ENCODE assay signal across 18 cellular contexts in the genomic region with DNA sequence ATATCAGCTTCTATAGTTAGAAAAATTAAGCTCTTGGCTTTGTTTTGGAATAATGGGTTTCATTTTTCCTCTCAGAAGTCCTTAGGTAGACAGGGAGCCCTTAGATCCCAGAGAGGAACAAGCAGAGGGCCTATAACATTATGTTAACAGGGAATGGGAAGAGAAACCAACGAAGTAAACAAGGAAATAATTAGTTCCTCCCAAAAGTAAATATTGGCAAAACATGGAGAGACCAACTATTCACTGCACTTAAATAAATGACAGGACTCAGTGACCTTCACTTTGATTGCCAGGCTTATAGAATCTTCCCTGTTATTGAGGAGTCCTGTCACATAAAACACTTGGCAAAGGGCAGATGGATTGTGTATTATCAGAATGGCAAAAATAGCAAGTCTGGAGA. TPM values are rescaled to one million over a fixed set of nuclear protein-coding genes. Genes with fewer than 3 reads are reported as not detected.
DNase-seq lines count a peak whose midpoint lies in the region; FAIRE-seq and TF ChIP-seq lines count a peak whose summit lies in the region.
"Had no signal": no experiment of that assay in that cellular context is flagged by ENCODE, and none has a peak within 500 bp of the region (broad histone marks: within the 10 kb centered on the region; RNA-seq: fewer than 3 reads in every experiment).

No MANE protein-coding gene starts in this region.

- CTCF ChIA-PET in Caco-2 (lab: Charles Lee) = no interaction called here

- TF ChIP-seq CTCF in Caco-2 (IDR thresholded peaks at IDR 0.05; ENCODE audit: insufficient read depth in 1 of 2, low read depth in 1 of 2, low read length in 1 of 2, severe bottlenecking in 1 of 2, unreplicated experiment in 1 of 2) = no peak
- no peak for TF ChIP-seq CTCF in esophagus squamous epithelium (IDR thresholded peaks at IDR 0.05)

- H3K9me3 Mint-ChIP-seq in Caco-2 (ENCODE audit: unreplicated experiment) = no peaks in the 10 kb centered on the region
- H3K9me3 Mint-ChIP-seq: neural crest cell; stimulated activated memory B cell treated with anti-CD40 and anti-IgM and Interleukin-4, amounts not matched to agents 10 μg/mL and 1 μg/mL and 100 μg/mL, for 72 hours had no signal

- no peak for DNase-seq in Caco-2
- no peak for DNase-seq in SJSA1 (ENCODE audit: low read depth in 1 of 2, low spot score in 2 of 2)
- DNase-seq in esophagus squamous epithelium (lab: John Stamatoyannopoulos, UW) = no peak
- DNase-seq in small intestine = peak; percentile 25
- no peak for DNase-seq in stimulated activated CD4-positive, alpha-beta T cell treated with anti-CD3 and anti-CD28 coated beads, Interleukin-15, amount 100 ng/mL, for 24 hours
- DNase-seq in GM19239 (ENCODE audit: insufficient read length, low spot score) = no peak
- DNase-seq in NCI-H1048 (lab: John Stamatoyannopoulos, UW) = no peak
- DNase-seq: activated CD8-positive, alpha-beta memory T cell treated with anti-CD3 and anti-CD28 coated beads, Interleukin-2, amount 50 U/mL, for 4 hours; activated gamma-delta T cell; amniotic stem cell; cerebellar nuclear complex; NCI-H1417 treated with DMSO at 0.1 percent for 48 hours; NCI-H2171 treated with DMSO at 0.1 percent for 48 hours; NCI-H774; T1000 had no signal

- H3K27me3 Mint-ChIP-seq in Caco-2 (ENCODE audit: insufficient read depth, unreplicated experiment) = no peaks in the 10 kb centered on the region

- peaks cover 1% of the 10 kb centered on the region; the same call in 1 of the 2 replicates for H3K36me3 ChIP-seq in Caco-2 (ENCODE audit: control insufficient read depth, insufficient read depth, low read length)
- peaks cover 79% of the 10 kb centered on the region for H3K36me3 ChIP-seq in SJSA1
- no peaks in the 10 kb centered on the region for H3K36me3 ChIP-seq in esophagus squamous epithelium
- no peaks in the 10 kb centered on the region for H3K36me3 ChIP-seq in small intestine (ENCODE audit: control insufficient read depth in 2 of 2, insufficient read depth in 2 of 2, low read length in 2 of 2)

- no peak for TF ChIP-seq POLR2A in esophagus squamous epithelium (IDR thresholded peaks at IDR 0.05)

- intact Hi-C loops in Caco-2 (cut with micrococcal nuclease; ENCODE audit: unreplicated experiment) (no loop called here), esophagus squamous epithelium (cut with DNase I) (loop anchor here (10.0 kb wide), 1 partner anchor 94 kb away; no protein-coding TSS in a partner anchor)

- H3K4me1 ChIP-seq in Caco-2 (peaks cover 68% of the 10 kb centered on the region), SJSA1 (replicated peaks) (peaks cover 59% of the 10 kb centered on the region), esophagus squamous epithelium (peaks cover 5 to 93% (median 28%) of the 10 kb centered on the region in 3 donors), small intestine (ENCODE audit: control insufficient read depth in 2 of 2, insufficient read depth in 1 of 2, low read depth in 1 of 2, low read length in 1 of 2) (peaks cover 0 to 14% of the 10 kb centered on the region in 2 donors)

- no TSS peak for BruUV-seq in Caco-2 (replicated peaks; lab: Mats Ljungman, UMichigan)

- peak overlapping the region; percentile 97 for H3K4me3 Mint-ChIP-seq in Caco-2 (ENCODE audit: unreplicated experiment)
- H3K4me3 Mint-ChIP-seq: stimulated activated memory B cell treated with anti-CD40 and anti-IgM and Interleukin-4, amounts not matched to agents 10 μg/mL and 1 μg/mL and 100 μg/mL, for 72 hours had no signal

- no peak for FAIRE-seq in small intestine (lab: Jason Lieb, UNC)
- FAIRE-seq in GM19239 (lab: Jason Lieb, UNC) = no peak

- H3K4me3 ChIP-seq in Caco-2 (ENCODE audit: low read depth, low read length) (no peak overlapping the region), SJSA1 (no peak overlapping the region), esophagus squamous epithelium (peak overlapping the region in 1 of 4 donors; percentile 14), small intestine (ENCODE audit: low read depth in 1 of 2, low read length in 2 of 2) (no peak overlapping the region)
- H3K4me3 ChIP-seq: SK-N-MC had no signal

- peaks cover 86% of the 10 kb centered on the region for H3K36me3 Mint-ChIP-seq in Caco-2 (ENCODE audit: insufficient read depth, unreplicated experiment)
- H3K36me3 Mint-ChIP-seq: stimulated activated memory B cell treated with anti-CD40 and anti-IgM and Interleukin-4, amounts not matched to agents 10 μg/mL and 1 μg/mL and 100 μg/mL, for 72 hours had no signal

- H3K9me3 ChIP-seq in Caco-2 = no peaks in the 10 kb centered on the region
- H3K9me3 ChIP-seq in SJSA1 (replicated peaks) = no peaks in the 10 kb centered on the region
- H3K9me3 ChIP-seq in esophagus squamous epithelium = no peaks in the 10 kb centered on the region
- no peaks in the 10 kb centered on the region for H3K9me3 ChIP-seq in small intestine (ENCODE audit: control insufficient read depth, low read depth)

- H3K27ac ChIP-seq in SJSA1 = peak overlapping the region; percentile 17
- peak overlapping the region in 3 of 4 donors; percentile 2 to 93 (median 58) for H3K27ac ChIP-seq in esophagus squamous epithelium
- no peak overlapping the region for H3K27ac ChIP-seq in small intestine (ENCODE audit: low read depth in 1 of 2, low read length in 1 of 2)
- H3K27ac ChIP-seq: SK-N-MC had no signal

- no peak overlapping the region for H3K27ac Mint-ChIP-seq in Caco-2 (ENCODE audit: unreplicated experiment)
- H3K27ac Mint-ChIP-seq: stimulated activated memory B cell treated with anti-CD40 and anti-IgM and Interleukin-4, amounts not matched to agents 10 μg/mL and 1 μg/mL and 100 μg/mL, for 72 hours had no signal

- WGBS in esophagus squamous epithelium, 2 donors = 29% methylated on average over 1 of the region's 1 CpG
- WGBS in small intestine, 3 donors = 3 to 36% (median 31%) methylated on average over 1 of the region's 1 CpG

- POLR2A ChIA-PET in Caco-2 (lab: Charles Lee) = no interaction called here

- peaks cover 60% of the 10 kb centered on the region for H3K4me1 Mint-ChIP-seq in Caco-2 (ENCODE audit: low read depth, unreplicated experiment)

- H3K27me3 ChIP-seq in Caco-2 (replicated peaks; ENCODE audit: control insufficient read depth, insufficient read depth, low read length) (no peaks in the 10 kb centered on the region), SJSA1 (replicated peaks) (no peaks in the 10 kb centered on the region), esophagus squamous epithelium (no peaks in the 10 kb centered on the region), small intestine (ENCODE audit: control insufficient read depth in 2 of 2, insufficient read depth in 2 of 2, low read length in 2 of 2) (no peaks in the 10 kb centered on the region)

RNA-seq across cellular contexts. Expression of a gene that starts 5.3 kb away (rescaled TPM):
- 270 and 292 TPM in 2 replicates for total RNA-seq in Caco-2 (2022)
- total RNA-seq in SJSA1 (2014; rRNA removed; shearing (Covaris generic)) = 245 and 249 TPM in 2 replicates
- total RNA-seq in esophagus squamous epithelium = 100 to 1,000 TPM in 1 of 4 donors, 10 to 100 TPM in 3; 16.4 to 107 (median 29.9) TPM
- 10 to 100 TPM in 1 of 3 donors, 1 to 10 TPM in 1, under 1 TPM in 1; 0.89 to 17.4 (median 1.1) TPM for polyA plus RNA-seq in small intestine

Comparison
In these comparisons a context has a peak if more than half of its experiments do, and no peak if none do; other contexts are left out.
1. H3K27ac ChIP-seq: peak in SJSA1 (single experiment) and esophagus squamous epithelium (3 of 4); none in small intestine (0 of 2).